Comparison of ENCODE assay signal across 18 cellular contexts in genomic region chr22:27609411-27610029, GRCh38.
"Had no signal": no experiment of that assay in that cellular context is flagged by ENCODE, and none has a peak within 500 bp of the region (broad histone marks: within the 10 kb centered on the region; RNA-seq: fewer than 3 reads in every experiment).

No MANE protein-coding gene starts in this region.

- ATAC-seq: activated naive CD8-positive, alpha-beta T cell treated with anti-CD3 and anti-CD28 coated beads, Interleukin-2, amount 50 U/mL, for 24 hours; activated T-helper 17 cell treated with anti-CD3 and anti-CD28 coated beads, Interleukin-2, amount 50 U/mL, for 72 hours; gastrocnemius medialis; heart right ventricle; left lobe of liver; naive thymus-derived CD8-positive, alpha-beta T cell; right cardiac atrium had no signal

- H3K4me3 ChIP-seq: ascending aorta, breast epithelium, gastrocnemius medialis, heart right ventricle had no signal

- H3K36me3 ChIP-seq: ascending aorta, breast epithelium, gastrocnemius medialis, heart right ventricle had no signal

- H3K4me1 ChIP-seq: breast epithelium had no signal

- H3K27ac ChIP-seq: ascending aorta, breast epithelium, gastrocnemius medialis, heart right ventricle had no signal

- DNase-seq: activated CD4-positive, alpha-beta T cell treated with anti-CD3 and anti-CD28 coated beads, Interleukin-2, amount 50 U/mL, for 4 hours; activated CD4-positive, CD25-positive, alpha-beta regulatory T cell treated with anti-CD3 and anti-CD28 coated beads, Interleukin-2, amount 50 U/mL, for 72 hours; activated naive CD4-positive, alpha-beta T cell treated with anti-CD3 and anti-CD28 coated beads for 36 hours; activated naive CD8-positive, alpha-beta T cell treated with anti-CD3 and anti-CD28 coated beads, Interleukin-2, amount 50 U/mL, for 24 hours; activated T-cell treated with anti-CD3 and anti-CD28 coated beads for 4 hours; cerebellar nuclear complex; effector memory CD4-positive, alpha-beta T cell; gastrocnemius medialis; heart right ventricle; naive thymus-derived CD8-positive, alpha-beta T cell; right cardiac atrium; small intestine; T-helper 1 cell; T1000 had no signal

- H3K9me3 ChIP-seq: ascending aorta, gastrocnemius medialis had no signal

- H3K27me3 ChIP-seq: ascending aorta, gastrocnemius medialis had no signal
